1 cellular context compared by ENCODE assay signal in the genomic region with DNA sequence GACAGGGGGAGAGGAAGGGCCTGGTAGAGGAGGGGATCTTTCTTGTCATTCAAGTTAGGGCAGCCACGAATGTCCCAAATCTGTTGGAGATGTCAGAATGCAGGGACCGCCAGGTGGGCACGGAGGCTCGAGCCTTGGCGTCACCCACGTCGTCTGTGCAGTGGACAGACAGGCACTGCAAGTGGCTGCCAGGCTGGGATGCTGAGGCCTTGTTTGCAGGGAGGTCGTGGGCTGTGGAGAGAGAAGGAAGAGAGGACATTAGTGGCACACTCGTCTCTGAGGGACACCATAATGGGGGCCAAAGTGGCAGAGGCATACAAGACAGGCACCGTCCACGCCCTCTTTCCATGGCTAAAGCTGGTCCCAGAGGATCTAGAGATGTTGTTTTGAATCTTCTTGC.
TF ChIP-seq lines count a peak whose summit lies in the region.

No MANE protein-coding gene starts in this region.

TF ChIP-seq in H1, 55 proteins besides CTCF, POLR2A, EP300 and RAD21:
- TF ChIP-seq CBX5 (IDR thresholded peaks at IDR 0.05; ENCODE audit: low read depth, low read length) (no peak), CREB1 (IDR thresholded peaks at IDR 0.05) (no peak), RNF2 (IDR thresholded peaks at IDR 0.05; ENCODE audit: borderline replicate concordance, low read depth, low read length, missing control alignments, poor library complexity, severe bottlenecking) (no peak), RBBP5 (IDR thresholded peaks at IDR 0.05; ENCODE audit: borderline replicate concordance, low read depth, low read length) (no peak), KDM5A (IDR thresholded peaks at IDR 0.05; ENCODE audit: low read length) (no peak), EZH2 (IDR thresholded peaks at IDR 0.05; ENCODE audit: low read depth, low read length, severe bottlenecking) (no peak), YY1 (IDR thresholded peaks at IDR 0.05; ENCODE audit: low read depth, low read length) (no peak), CEBPB (IDR thresholded peaks at IDR 0.05; ENCODE audit: low read depth, low read length) (no peak), POLR2AphosphoS5 (IDR thresholded peaks at IDR 0.05; ENCODE audit: low read depth, low read length) (no peak), GTF2F1 (IDR thresholded peaks at IDR 0.05; ENCODE audit: borderline replicate concordance, low read depth, low read length) (no peak), TAF7 (optimal IDR thresholded peaks at IDR 0.05; ENCODE audit: borderline replicate concordance, low read depth, low read length) (no peak), HDAC2 (IDR thresholded peaks at IDR 0.05; ENCODE audit: borderline replicate concordance in 1 of 2, low read depth in 2 of 2, low read length in 2 of 2) (no peak), BACH1 (IDR thresholded peaks at IDR 0.05; ENCODE audit: low read length) (no peak), RFX5 (IDR thresholded peaks at IDR 0.05; ENCODE audit: borderline replicate concordance, low read depth, low read length) (no peak), CHD1 (IDR thresholded peaks at IDR 0.05; ENCODE audit: low read depth, low read length) (no peak), MAFK (IDR thresholded peaks at IDR 0.05; ENCODE audit: low read depth, low read length) (no peak), SAP30 (IDR thresholded peaks at IDR 0.05; ENCODE audit: insufficient read depth, insufficient replicate concordance, low read length) (no peak), SIN3A (conservative IDR thresholded peaks at IDR 0.05 in 1 of 2, IDR thresholded peaks at IDR 0.05 in 1 of 2; ENCODE audit: low read depth in 1 of 2, low read length in 2 of 2) (no peak)
- TF ChIP-seq, protein P1, sequence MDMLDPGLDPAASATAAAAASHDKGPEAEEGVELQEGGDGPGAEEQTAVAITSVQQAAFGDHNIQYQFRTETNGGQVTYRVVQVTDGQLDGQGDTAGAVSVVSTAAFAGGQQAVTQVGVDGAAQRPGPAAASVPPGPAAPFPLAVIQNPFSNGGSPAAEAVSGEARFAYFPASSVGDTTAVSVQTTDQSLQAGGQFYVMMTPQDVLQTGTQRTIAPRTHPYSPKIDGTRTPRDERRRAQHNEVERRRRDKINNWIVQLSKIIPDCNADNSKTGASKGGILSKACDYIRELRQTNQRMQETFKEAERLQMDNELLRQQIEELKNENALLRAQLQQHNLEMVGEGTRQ (IDR thresholded peaks at IDR 0.05; ENCODE audit: low read length), result no peak
- TF ChIP-seq, protein P2, sequence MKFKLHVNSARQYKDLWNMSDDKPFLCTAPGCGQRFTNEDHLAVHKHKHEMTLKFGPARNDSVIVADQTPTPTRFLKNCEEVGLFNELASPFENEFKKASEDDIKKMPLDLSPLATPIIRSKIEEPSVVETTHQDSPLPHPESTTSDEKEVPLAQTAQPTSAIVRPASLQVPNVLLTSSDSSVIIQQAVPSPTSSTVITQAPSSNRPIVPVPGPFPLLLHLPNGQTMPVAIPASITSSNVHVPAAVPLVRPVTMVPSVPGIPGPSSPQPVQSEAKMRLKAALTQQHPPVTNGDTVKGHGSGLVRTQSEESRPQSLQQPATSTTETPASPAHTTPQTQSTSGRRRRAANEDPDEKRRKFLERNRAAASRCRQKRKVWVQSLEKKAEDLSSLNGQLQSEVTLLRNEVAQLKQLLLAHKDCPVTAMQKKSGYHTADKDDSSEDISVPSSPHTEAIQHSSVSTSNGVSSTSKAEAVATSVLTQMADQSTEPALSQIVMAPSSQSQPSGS (IDR thresholded peaks at IDR 0.05; ENCODE audit: low read length), result no peak
